In the genomic region with DNA sequence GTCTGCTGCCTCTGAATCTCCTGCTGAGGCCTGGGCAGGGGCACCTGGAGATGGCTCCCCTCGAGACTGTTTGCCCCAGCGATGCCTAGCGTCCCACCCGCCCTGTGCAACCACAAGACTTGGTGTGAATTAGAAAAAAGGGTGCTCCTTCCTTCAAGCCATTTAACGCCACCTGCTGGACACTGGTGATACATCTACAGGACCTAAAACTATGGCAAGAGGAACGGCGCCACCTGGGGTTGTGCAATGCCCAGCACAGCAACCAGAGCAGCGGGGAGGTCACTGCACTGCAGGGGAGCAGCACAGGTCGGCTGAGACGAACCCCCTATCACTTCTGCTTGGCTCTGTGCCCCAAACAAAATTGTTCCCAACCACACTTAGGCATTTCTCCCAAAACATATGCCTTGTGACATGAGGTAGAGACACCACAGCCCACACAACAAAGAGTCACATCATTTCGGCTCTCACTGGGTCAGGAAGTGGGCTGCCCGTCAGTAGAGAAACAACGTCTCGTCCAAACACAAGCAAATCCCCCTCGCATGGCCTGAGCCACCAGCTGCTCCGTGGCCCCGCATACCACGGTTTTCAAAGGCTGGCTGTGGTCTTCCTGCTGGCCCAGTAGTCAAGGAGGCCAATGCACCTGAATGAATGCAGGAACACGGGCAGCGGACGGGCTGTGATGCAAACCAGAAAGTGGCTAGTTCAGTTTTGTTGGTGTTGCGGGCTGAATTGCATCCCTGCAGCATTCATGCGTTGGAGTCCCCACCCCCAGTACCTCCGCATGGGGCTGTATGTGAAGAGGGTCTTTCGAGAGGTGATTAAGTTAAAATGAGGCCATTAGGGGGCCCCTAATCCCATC, we compare ENCODE assay signal across 1 cellular context.
TF ChIP-seq lines count a peak whose summit lies in the region.

No MANE protein-coding gene starts in this region.

TF ChIP-seq in H1, 55 proteins besides CTCF, POLR2A, EP300 and RAD21 (continued from another document):
- peak; percentile 48; the same call in 1 of the 2 replicates for TF ChIP-seq GABPA (IDR thresholded peaks at IDR 0.05; ENCODE audit: borderline replicate concordance, insufficient read depth, low read length)
